Comparison of ENCODE assay signal across 27 cellular contexts in genomic region chr1:242055921-242056320, GRCh38. TPM values are rescaled to one million over a fixed set of nuclear protein-coding genes. Genes with fewer than 3 reads are reported as not detected.
DNase-seq lines count a peak whose midpoint lies in the region; TF ChIP-seq lines count a peak whose summit lies in the region.
"Had no signal": no experiment of that assay in that cellular context is flagged by ENCODE, and none has a peak within 500 bp of the region (broad histone marks: within the 10 kb centered on the region; RNA-seq: fewer than 3 reads in every experiment).

No MANE protein-coding gene starts in this region.

- H3K27me3 ChIP-seq in mammary epithelial cell (ENCODE audit: insufficient read depth, low read length): no peaks in the 10 kb centered on the region
- H3K27me3 ChIP-seq: dorsolateral prefrontal cortex, stomach had no signal

- dilution Hi-C loops in mammary epithelial cell (cut with HindIII; ENCODE audit: low sequenced_read_pairs): no loop called here

- CTCF ChIA-PET in mammary epithelial cell (lab: Charles Lee; ENCODE audit: low non-redundant PET): no interaction called here

- no TSS peak for BruUV-seq in mammary epithelial cell (replicated peaks; lab: Mats Ljungman, UMichigan)

- H3K4me2 ChIP-seq in mammary epithelial cell (ENCODE audit: insufficient read depth, low read depth, low read length): no peak overlapping the region

- no peak for TF ChIP-seq CTCF in mammary epithelial cell (conservative IDR thresholded peaks at IDR 0.05 in 1 of 2, IDR thresholded peaks at IDR 0.05 in 1 of 2; ENCODE audit: extremely low read depth in 1 of 2, insufficient read depth in 1 of 2, low read depth in 1 of 2, low read length in 2 of 2)

- H3K9ac ChIP-seq in mammary epithelial cell (ENCODE audit: insufficient read depth, low read length): no peak overlapping the region

- DNase-seq in Daoy (ENCODE audit: low read depth) (peak; percentile 17), M059J (ENCODE audit: low read depth) (peak; percentile 22), mammary epithelial cell (peak; percentile 47), left kidney (ENCODE audit: low read depth, low spot score) (peak; percentile 41), medulla oblongata (ENCODE audit: extremely low spot score) (no peak), DMS 273 (lab: John Stamatoyannopoulos, UW; ENCODE audit: unreplicated experiment) (no peak), Kasumi-1 (lab: John Stamatoyannopoulos, UW) (no peak)
- no peak for DNase-seq in central memory CD4-positive, alpha-beta T cell
- DNase-seq: activated CD4-positive, alpha-beta T cell treated with anti-CD3 and anti-CD28 coated beads for 48 hours; activated effector memory CD4-positive, alpha-beta T cell treated with anti-CD3 and anti-CD28 coated beads, Interleukin-2, amount 50 U/mL, for 16 hours; activated naive CD8-positive, alpha-beta T cell treated with anti-CD3 and anti-CD28 coated beads for 36 hours; activated T-cell treated with anti-CD3 and anti-CD28 coated beads, Interleukin-2, amount 50 U/mL, for 24 hours; CD4-positive, alpha-beta T cell; dorsolateral prefrontal cortex; immature natural killer cell; left ventricle myocardium inferior; NCI-H1417 treated with DMSO at 0.1 percent for 48 hours; NCI-H2029 treated with DMSO at 0.1 percent for 48 hours; NCI-H526 treated with DMSO at 0.1 percent for 48 hours; SIG-M5; stimulated activated CD4-positive, alpha-beta T cell treated with anti-CD3 and anti-CD28 coated beads, Interleukin-4, amount 100 ng/mL, for 1 hour; stomach; WERI-Rb-1 had no signal

- no peaks in the 10 kb centered on the region for H3K4me1 ChIP-seq in mammary epithelial cell (ENCODE audit: insufficient read depth, low read length)
- H3K4me1 ChIP-seq: left ventricle myocardium inferior, stomach had no signal

- H3K9me3 ChIP-seq in mammary epithelial cell (replicated peaks; ENCODE audit: insufficient read depth, low read length): no peaks in the 10 kb centered on the region

- in situ Hi-C loops in mammary epithelial cell (cut with MboI; ENCODE audit: low sequenced_read_pairs in 2 of 2): no loop called here

- WGBS in mammary epithelial cell (ENCODE audit: low coverage, missing lambda C conversion rate): 15% methylated on average over 5 of the region's 5 CpGs

- no peak overlapping the region for H2AFZ ChIP-seq in mammary epithelial cell (ENCODE audit: low read depth, low read length)

- intact Hi-C loops in mammary epithelial cell (cut with micrococcal nuclease): no loop called here

- no peaks in the 10 kb centered on the region for H3K79me2 ChIP-seq in mammary epithelial cell (ENCODE audit: insufficient read depth, low read length)

- H3K27ac ChIP-seq in mammary epithelial cell (ENCODE audit: insufficient read depth, low read depth, low read length): no peak overlapping the region
- H3K27ac ChIP-seq: dorsolateral prefrontal cortex, left ventricle myocardium inferior, stomach, WERI-Rb-1 had no signal

- H3K36me3 ChIP-seq in mammary epithelial cell (ENCODE audit: insufficient read depth, low read length): no peaks in the 10 kb centered on the region
- H3K36me3 ChIP-seq: left ventricle myocardium inferior, stomach, WERI-Rb-1 had no signal

- no peaks in the 10 kb centered on the region for H4K20me1 ChIP-seq in mammary epithelial cell (ENCODE audit: insufficient read depth, low read length)

- no peak overlapping the region for H3K4me3 ChIP-seq in mammary epithelial cell (replicated peaks in 1 of 3; ENCODE audit: insufficient read depth in 1 of 3, low read depth in 2 of 3, low read length in 3 of 3)
- H3K4me3 ChIP-seq: dorsolateral prefrontal cortex, K562, left ventricle myocardium inferior, stomach had no signal

RNA-seq across cellular contexts. Expression of gene MAP1LC3C, which starts 57.0 kb away (rescaled TPM):
- not detected in 2 replicates for total RNA-seq in Daoy (2014; rRNA removed; shearing (Covaris generic))
- not detected in 2 replicates for total RNA-seq in M059J (2014; rRNA removed; shearing (Covaris generic))
- not detected for total RNA-seq in mammary epithelial cell
- polyA plus RNA-seq in mammary epithelial cell: not detected
- polyA minus RNA-seq in mammary epithelial cell: not detected
- total RNA-seq: A673; activated CD8-positive, alpha-beta memory T cell treated with anti-CD3 and anti-CD28 coated beads for 36 hours; activated naive CD8-positive, alpha-beta T cell treated with anti-CD3 and anti-CD28 coated beads for 36 hours; CD4-positive, alpha-beta T cell; K562; progenitor cell of endocrine pancreas had no signal
- polyA plus RNA-seq: immature natural killer cell, K562 had no signal

Comparison
In these comparisons a context has a peak if more than half of its experiments do, and no peak if none do; other contexts are left out.
1. DNase-seq: peak in Daoy (single experiment), M059J (single experiment), mammary epithelial cell (single experiment) and left kidney (single experiment); none in central memory CD4-positive, alpha-beta T cell (single experiment), medulla oblongata (single experiment), DMS 273 (single experiment) and Kasumi-1 (0 of 2).